In the genomic region with DNA sequence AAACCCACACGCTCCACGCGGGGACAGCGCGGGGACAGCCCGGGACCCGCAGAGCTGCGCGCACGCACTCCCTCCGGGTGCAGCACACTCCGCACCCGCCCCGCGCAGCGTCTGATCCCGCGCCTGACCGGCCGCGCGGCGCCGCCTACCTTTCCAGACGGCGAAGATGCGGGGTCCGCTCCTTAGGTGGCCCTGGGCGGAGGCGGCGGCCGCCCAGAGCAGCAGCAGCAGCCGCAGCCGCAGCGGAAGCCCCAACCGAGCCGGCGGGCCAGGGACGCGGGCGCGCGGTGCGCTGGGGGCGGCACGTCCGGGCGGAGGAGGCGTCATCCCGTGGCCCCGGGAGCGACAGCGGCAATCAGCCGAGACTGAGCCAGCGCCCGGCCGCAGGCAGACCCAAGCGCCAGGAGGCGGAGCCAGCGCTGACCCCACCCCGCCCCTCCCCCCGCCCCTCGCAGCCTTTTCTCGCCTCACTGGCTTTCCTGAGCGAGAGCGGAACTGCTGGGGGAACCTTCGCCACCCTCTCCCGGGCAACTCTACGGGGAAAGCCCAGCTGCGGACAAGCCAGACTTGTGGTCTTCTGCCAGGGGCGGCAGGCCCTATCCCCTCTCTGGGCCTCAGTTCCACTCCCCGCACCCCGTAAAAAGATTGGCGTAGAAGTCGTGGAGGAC, we compare ENCODE assay signal across 8 cellular contexts. TPM values are rescaled to one million over a fixed set of nuclear protein-coding genes. Genes with fewer than 3 reads are reported as not detected.
DNase-seq lines count a peak whose midpoint lies in the region; ATAC-seq and TF ChIP-seq lines count a peak whose summit lies in the region.

A gene with protein sequence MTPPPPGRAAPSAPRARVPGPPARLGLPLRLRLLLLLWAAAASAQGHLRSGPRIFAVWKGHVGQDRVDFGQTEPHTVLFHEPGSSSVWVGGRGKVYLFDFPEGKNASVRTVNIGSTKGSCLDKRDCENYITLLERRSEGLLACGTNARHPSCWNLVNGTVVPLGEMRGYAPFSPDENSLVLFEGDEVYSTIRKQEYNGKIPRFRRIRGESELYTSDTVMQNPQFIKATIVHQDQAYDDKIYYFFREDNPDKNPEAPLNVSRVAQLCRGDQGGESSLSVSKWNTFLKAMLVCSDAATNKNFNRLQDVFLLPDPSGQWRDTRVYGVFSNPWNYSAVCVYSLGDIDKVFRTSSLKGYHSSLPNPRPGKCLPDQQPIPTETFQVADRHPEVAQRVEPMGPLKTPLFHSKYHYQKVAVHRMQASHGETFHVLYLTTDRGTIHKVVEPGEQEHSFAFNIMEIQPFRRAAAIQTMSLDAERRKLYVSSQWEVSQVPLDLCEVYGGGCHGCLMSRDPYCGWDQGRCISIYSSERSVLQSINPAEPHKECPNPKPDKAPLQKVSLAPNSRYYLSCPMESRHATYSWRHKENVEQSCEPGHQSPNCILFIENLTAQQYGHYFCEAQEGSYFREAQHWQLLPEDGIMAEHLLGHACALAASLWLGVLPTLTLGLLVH (minus strand): TSS at position 367 of the 668 bp plus-strand sequence. CDS start 40 bp downstream, at position 327.

- H3K36me3 ChIP-seq in left lung, result no peaks in the 10 kb centered on the region

- no peak for TF ChIP-seq CTCF in left lung (IDR thresholded peaks at IDR 0.05)

- peaks cover 0 to 40% of the 10 kb centered on the region in 2 donors for H3K4me1 ChIP-seq in left lung

- no peaks in the 10 kb centered on the region for H3K9me3 ChIP-seq in left lung

- H3K9me3 Mint-ChIP-seq in activated CD4-positive, alpha-beta T cell treated with anti-CD3 and anti-CD28 coated beads, Interleukin-2, amount 10 ng/mL, durations not matched to agents 7 days and 5 days, result no peaks in the 10 kb centered on the region
- no peaks in the 10 kb centered on the region for H3K9me3 Mint-ChIP-seq in dendritic cell treated with granulocyte-macrophage colony-stimulating factor and Interleukin-4, amounts not matched to agents 40 ng/mL and 50 ng/mL, for 4 days

- POLR2A ChIA-PET in activated CD4-positive, alpha-beta T cell treated with anti-CD3 and anti-CD28 coated beads, Interleukin-2, amount 10 ng/mL, durations not matched to agents 7 days and 5 days (lab: Charles Lee), result interaction anchor here (0.6 kb wide), 2 partner anchors 49 to 52 kb away, joined by 3 read pairs; no protein-coding TSS in a partner anchor

- peaks cover 10 to 37% of the 10 kb centered on the region in 2 donors for H3K27me3 ChIP-seq in left lung

- peak within 1 kb of the TSS; percentile 37 to 75 for H3K27ac ChIP-seq in left lung

- peak within 1 kb of the TSS; percentile 73 for H3K4me3 Mint-ChIP-seq in activated CD4-positive, alpha-beta T cell treated with anti-CD3 and anti-CD28 coated beads, Interleukin-2, amount 10 ng/mL, durations not matched to agents 7 days and 5 days
- H3K4me3 Mint-ChIP-seq in dendritic cell treated with granulocyte-macrophage colony-stimulating factor and Interleukin-4, amounts not matched to agents 40 ng/mL and 50 ng/mL, for 4 days, result peak within 1 kb of the TSS; percentile 82

- no peaks in the 10 kb centered on the region for H3K36me3 Mint-ChIP-seq in activated CD4-positive, alpha-beta T cell treated with anti-CD3 and anti-CD28 coated beads, Interleukin-2, amount 10 ng/mL, durations not matched to agents 7 days and 5 days (ENCODE audit: low read depth)
- H3K36me3 Mint-ChIP-seq in dendritic cell treated with granulocyte-macrophage colony-stimulating factor and Interleukin-4, amounts not matched to agents 40 ng/mL and 50 ng/mL, for 4 days (ENCODE audit: low read depth), result peaks cover 6% of the 10 kb centered on the region

- DNase-seq in NCI-H2081 (lab: John Stamatoyannopoulos, UW), result peak; percentile 50 to 64
- no peak for DNase-seq in NCI-H2081 treated with DMSO at 0.1 percent for 48 hours (lab: John Stamatoyannopoulos, UW)
- DNase-seq in NCI-H345 treated with DMSO at 0.1 percent for 48 hours (lab: John Stamatoyannopoulos, UW; ENCODE audit: unreplicated experiment), result peak; percentile 18
- DNase-seq in activated CD4-positive, alpha-beta T cell treated with anti-CD3 and anti-CD28 coated beads, Interleukin-2, amount 10 ng/mL, durations not matched to agents 7 days and 5 days, result peak; percentile 79
- DNase-seq in left lung, result peak; percentile 86 to 96
- DNase-seq in stimulated activated CD4-positive, alpha-beta T cell treated with anti-CD3 and anti-CD28 coated beads, Interleukin-2, amount 100 ng/mL, for 48 hours, result peak; percentile 70 to 78

- ATAC-seq in HG02943 (IDR thresholded peaks at IDR 0.05; ENCODE audit: low read depth, unreplicated experiment), result peak; percentile 53
- peak; percentile 95 for ATAC-seq in left lung

- H3K27ac Mint-ChIP-seq in activated CD4-positive, alpha-beta T cell treated with anti-CD3 and anti-CD28 coated beads, Interleukin-2, amount 10 ng/mL, durations not matched to agents 7 days and 5 days, result peak within 1 kb of the TSS; percentile 76
- H3K27ac Mint-ChIP-seq in dendritic cell treated with granulocyte-macrophage colony-stimulating factor and Interleukin-4, amounts not matched to agents 40 ng/mL and 50 ng/mL, for 4 days, result peak within 1 kb of the TSS; percentile 83

- H3K27me3 Mint-ChIP-seq in activated CD4-positive, alpha-beta T cell treated with anti-CD3 and anti-CD28 coated beads, Interleukin-2, amount 10 ng/mL, durations not matched to agents 7 days and 5 days, result peaks cover 4% of the 10 kb centered on the region
- peaks cover 31% of the 10 kb centered on the region for H3K27me3 Mint-ChIP-seq in dendritic cell treated with granulocyte-macrophage colony-stimulating factor and Interleukin-4, amounts not matched to agents 40 ng/mL and 50 ng/mL, for 4 days

- intact Hi-C loops in dendritic cell treated with granulocyte-macrophage colony-stimulating factor and Interleukin-4, amounts not matched to agents 40 ng/mL and 50 ng/mL, for 4 days (cut with micrococcal nuclease), result no loop called here
- intact Hi-C loops in left lung (cut with DNase I), result no loop called here

- CTCF ChIA-PET in activated CD4-positive, alpha-beta T cell treated with anti-CD3 and anti-CD28 coated beads, Interleukin-2, amount 10 ng/mL, durations not matched to agents 7 days and 5 days (lab: Charles Lee), result interaction anchor here (1.0 to 11.4 kb wide), 7 partner anchors 9 to 56 kb away, joined by 3 to 120 read pairs (median 3); no protein-coding TSS in a partner anchor

- H3K4me1 Mint-ChIP-seq in activated CD4-positive, alpha-beta T cell treated with anti-CD3 and anti-CD28 coated beads, Interleukin-2, amount 10 ng/mL, durations not matched to agents 7 days and 5 days, result peaks cover 46% of the 10 kb centered on the region
- peaks cover 66% of the 10 kb centered on the region for H3K4me1 Mint-ChIP-seq in dendritic cell treated with granulocyte-macrophage colony-stimulating factor and Interleukin-4, amounts not matched to agents 40 ng/mL and 50 ng/mL, for 4 days (ENCODE audit: low read depth)

- H3K4me3 ChIP-seq in left lung, result peak within 1 kb of the TSS; percentile 56 to 70

RNA-seq across cellular contexts. Expression of the gene that starts here (rescaled TPM):
- total RNA-seq in activated CD4-positive, alpha-beta T cell treated with anti-CD3 and anti-CD28 coated beads, Interleukin-2, amount 10 ng/mL, durations not matched to agents 7 days and 5 days, result 1 to 10 TPM; 2.7 to 3.5 TPM
- total RNA-seq in left lung, result 1 to 10 TPM; 4.7 to 7.8 TPM
